9 cellular contexts compared by ENCODE assay signal in the genomic region with DNA sequence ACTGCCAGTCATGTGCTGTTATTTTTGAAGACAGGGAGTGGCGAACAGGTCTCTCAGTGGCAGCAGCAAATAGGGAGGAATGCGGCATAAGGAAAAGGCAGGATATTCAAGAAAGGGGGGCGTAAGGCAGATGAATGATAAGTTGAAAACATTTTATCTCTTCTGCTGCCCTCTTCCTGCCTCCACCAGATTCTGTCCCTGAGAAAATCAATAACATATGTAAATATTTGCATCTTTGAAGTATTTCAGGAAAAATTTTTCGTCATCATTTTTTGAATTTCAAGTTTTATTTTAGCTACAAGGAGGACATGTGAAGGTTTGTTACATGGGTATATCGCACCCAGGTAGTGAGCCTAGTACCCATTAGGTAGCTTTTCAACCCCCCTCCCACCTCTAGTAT.
"Had no signal": no experiment of that assay in that cellular context is flagged by ENCODE, and none has a peak within 500 bp of the region (broad histone marks: within the 10 kb centered on the region; RNA-seq: fewer than 3 reads in every experiment).

No MANE protein-coding gene starts in this region.

- H2AFZ ChIP-seq: GM23248 had no signal

- FAIRE-seq: H54 had no signal

- H3K4me2 ChIP-seq: KMS-11 had no signal

- H3K9ac ChIP-seq: GM23248, KMS-11 had no signal

- H3K27ac Mint-ChIP-seq: H9 had no signal

- H3K4me3 Mint-ChIP-seq: H9 had no signal

- DNase-seq: GM23248, GOT3, H9, HCEC 1CT, IMR-90, KBM-7 had no signal

- H3K4me3 ChIP-seq: GM23248 had no signal

- H3K27ac ChIP-seq: GM23248, HL-60, KMS-11 had no signal
